ENCODE assay signal across 1 cellular context in genomic region chrX:120450163-120450562, GRCh38.
TF ChIP-seq lines count a peak whose summit lies in the region.

No MANE protein-coding gene starts in this region.

TF ChIP-seq in H1, 55 proteins besides CTCF, POLR2A, EP300 and RAD21 (continued from another document):
- TF ChIP-seq CBX5 (IDR thresholded peaks at IDR 0.05; ENCODE audit: low read depth, low read length) = no peak
- TF ChIP-seq, protein P1, sequence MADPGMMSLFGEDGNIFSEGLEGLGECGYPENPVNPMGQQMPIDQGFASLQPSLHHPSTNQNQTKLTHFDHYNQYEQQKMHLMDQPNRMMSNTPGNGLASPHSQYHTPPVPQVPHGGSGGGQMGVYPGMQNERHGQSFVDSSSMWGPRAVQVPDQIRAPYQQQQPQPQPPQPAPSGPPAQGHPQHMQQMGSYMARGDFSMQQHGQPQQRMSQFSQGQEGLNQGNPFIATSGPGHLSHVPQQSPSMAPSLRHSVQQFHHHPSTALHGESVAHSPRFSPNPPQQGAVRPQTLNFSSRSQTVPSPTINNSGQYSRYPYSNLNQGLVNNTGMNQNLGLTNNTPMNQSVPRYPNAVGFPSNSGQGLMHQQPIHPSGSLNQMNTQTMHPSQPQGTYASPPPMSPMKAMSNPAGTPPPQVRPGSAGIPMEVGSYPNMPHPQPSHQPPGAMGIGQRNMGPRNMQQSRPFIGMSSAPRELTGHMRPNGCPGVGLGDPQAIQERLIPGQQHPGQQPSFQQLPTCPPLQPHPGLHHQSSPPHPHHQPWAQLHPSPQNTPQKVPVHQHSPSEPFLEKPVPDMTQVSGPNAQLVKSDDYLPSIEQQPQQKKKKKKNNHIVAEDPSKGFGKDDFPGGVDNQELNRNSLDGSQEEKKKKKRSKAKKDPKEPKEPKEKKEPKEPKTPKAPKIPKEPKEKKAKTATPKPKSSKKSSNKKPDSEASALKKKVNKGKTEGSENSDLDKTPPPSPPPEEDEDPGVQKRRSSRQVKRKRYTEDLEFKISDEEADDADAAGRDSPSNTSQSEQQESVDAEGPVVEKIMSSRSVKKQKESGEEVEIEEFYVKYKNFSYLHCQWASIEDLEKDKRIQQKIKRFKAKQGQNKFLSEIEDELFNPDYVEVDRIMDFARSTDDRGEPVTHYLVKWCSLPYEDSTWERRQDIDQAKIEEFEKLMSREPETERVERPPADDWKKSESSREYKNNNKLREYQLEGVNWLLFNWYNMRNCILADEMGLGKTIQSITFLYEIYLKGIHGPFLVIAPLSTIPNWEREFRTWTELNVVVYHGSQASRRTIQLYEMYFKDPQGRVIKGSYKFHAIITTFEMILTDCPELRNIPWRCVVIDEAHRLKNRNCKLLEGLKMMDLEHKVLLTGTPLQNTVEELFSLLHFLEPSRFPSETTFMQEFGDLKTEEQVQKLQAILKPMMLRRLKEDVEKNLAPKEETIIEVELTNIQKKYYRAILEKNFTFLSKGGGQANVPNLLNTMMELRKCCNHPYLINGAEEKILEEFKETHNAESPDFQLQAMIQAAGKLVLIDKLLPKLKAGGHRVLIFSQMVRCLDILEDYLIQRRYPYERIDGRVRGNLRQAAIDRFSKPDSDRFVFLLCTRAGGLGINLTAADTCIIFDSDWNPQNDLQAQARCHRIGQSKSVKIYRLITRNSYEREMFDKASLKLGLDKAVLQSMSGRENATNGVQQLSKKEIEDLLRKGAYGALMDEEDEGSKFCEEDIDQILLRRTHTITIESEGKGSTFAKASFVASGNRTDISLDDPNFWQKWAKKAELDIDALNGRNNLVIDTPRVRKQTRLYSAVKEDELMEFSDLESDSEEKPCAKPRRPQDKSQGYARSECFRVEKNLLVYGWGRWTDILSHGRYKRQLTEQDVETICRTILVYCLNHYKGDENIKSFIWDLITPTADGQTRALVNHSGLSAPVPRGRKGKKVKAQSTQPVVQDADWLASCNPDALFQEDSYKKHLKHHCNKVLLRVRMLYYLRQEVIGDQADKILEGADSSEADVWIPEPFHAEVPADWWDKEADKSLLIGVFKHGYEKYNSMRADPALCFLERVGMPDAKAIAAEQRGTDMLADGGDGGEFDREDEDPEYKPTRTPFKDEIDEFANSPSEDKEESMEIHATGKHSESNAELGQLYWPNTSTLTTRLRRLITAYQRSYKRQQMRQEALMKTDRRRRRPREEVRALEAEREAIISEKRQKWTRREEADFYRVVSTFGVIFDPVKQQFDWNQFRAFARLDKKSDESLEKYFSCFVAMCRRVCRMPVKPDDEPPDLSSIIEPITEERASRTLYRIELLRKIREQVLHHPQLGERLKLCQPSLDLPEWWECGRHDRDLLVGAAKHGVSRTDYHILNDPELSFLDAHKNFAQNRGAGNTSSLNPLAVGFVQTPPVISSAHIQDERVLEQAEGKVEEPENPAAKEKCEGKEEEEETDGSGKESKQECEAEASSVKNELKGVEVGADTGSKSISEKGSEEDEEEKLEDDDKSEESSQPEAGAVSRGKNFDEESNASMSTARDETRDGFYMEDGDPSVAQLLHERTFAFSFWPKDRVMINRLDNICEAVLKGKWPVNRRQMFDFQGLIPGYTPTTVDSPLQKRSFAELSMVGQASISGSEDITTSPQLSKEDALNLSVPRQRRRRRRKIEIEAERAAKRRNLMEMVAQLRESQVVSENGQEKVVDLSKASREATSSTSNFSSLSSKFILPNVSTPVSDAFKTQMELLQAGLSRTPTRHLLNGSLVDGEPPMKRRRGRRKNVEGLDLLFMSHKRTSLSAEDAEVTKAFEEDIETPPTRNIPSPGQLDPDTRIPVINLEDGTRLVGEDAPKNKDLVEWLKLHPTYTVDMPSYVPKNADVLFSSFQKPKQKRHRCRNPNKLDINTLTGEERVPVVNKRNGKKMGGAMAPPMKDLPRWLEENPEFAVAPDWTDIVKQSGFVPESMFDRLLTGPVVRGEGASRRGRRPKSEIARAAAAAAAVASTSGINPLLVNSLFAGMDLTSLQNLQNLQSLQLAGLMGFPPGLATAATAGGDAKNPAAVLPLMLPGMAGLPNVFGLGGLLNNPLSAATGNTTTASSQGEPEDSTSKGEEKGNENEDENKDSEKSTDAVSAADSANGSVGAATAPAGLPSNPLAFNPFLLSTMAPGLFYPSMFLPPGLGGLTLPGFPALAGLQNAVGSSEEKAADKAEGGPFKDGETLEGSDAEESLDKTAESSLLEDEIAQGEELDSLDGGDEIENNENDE (IDR thresholded peaks at IDR 0.05; ENCODE audit: insufficient replicate concordance, low read length) = no peak
- no peak for TF ChIP-seq CREB1 (IDR thresholded peaks at IDR 0.05)
- TF ChIP-seq CEBPB (IDR thresholded peaks at IDR 0.05; ENCODE audit: low read depth, low read length) = no peak
- TF ChIP-seq NRF1 (IDR thresholded peaks at IDR 0.05; ENCODE audit: low read depth, low read length) = no peak
- no peak for TF ChIP-seq CBX8 (IDR thresholded peaks at IDR 0.05; ENCODE audit: borderline replicate concordance, low read depth, low read length)
- no peak for TF ChIP-seq KDM4A (IDR thresholded peaks at IDR 0.05; ENCODE audit: low read depth, low read length, severe bottlenecking)
- TF ChIP-seq SIX5 (IDR thresholded peaks at IDR 0.05; ENCODE audit: low read depth, low read length) = no peak
- TF ChIP-seq TAF7 (optimal IDR thresholded peaks at IDR 0.05; ENCODE audit: borderline replicate concordance, low read depth, low read length) = no peak
- TF ChIP-seq JUN (IDR thresholded peaks at IDR 0.05; ENCODE audit: low read depth, low read length) = no peak
- no peak for TF ChIP-seq SIN3A (conservative IDR thresholded peaks at IDR 0.05 in 1 of 2, IDR thresholded peaks at IDR 0.05 in 1 of 2; ENCODE audit: low read depth in 1 of 2, low read length in 2 of 2)
